1 cellular context compared by ENCODE assay signal in the genomic region with DNA sequence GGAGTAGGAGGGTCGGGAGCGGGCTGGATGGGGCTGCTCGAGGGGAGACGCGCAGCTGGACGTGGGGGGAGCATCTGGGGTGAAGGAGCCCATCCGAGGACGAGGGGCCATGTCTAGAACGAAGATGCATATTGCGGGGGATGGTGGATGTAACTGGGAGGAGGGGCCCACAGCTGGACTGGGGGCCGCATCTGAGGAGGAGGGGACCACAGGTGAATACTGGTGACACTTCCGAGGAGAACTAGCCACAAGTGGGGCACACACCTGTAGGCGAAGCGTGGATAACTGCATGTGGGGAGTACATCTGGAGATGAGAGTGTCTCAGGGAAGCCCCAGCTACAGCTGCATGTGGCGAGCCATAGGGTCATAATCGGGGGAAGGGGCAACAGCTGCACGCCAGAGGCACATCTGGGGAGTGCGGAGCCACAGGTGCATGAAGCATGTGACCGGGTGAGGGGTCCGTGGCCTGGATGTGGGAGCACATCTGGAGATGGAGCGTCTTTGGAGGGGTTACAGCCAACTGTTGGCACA.
TF ChIP-seq lines count a peak whose summit lies in the region.

No MANE protein-coding gene starts in this region.

TF ChIP-seq in SK-N-SH treated with all-trans-retinoic acid at 6 μM for 48 hours, 23 proteins besides CTCF, POLR2A, EP300 and RAD21 (continued from another document):
- TF ChIP-seq, protein P1, sequence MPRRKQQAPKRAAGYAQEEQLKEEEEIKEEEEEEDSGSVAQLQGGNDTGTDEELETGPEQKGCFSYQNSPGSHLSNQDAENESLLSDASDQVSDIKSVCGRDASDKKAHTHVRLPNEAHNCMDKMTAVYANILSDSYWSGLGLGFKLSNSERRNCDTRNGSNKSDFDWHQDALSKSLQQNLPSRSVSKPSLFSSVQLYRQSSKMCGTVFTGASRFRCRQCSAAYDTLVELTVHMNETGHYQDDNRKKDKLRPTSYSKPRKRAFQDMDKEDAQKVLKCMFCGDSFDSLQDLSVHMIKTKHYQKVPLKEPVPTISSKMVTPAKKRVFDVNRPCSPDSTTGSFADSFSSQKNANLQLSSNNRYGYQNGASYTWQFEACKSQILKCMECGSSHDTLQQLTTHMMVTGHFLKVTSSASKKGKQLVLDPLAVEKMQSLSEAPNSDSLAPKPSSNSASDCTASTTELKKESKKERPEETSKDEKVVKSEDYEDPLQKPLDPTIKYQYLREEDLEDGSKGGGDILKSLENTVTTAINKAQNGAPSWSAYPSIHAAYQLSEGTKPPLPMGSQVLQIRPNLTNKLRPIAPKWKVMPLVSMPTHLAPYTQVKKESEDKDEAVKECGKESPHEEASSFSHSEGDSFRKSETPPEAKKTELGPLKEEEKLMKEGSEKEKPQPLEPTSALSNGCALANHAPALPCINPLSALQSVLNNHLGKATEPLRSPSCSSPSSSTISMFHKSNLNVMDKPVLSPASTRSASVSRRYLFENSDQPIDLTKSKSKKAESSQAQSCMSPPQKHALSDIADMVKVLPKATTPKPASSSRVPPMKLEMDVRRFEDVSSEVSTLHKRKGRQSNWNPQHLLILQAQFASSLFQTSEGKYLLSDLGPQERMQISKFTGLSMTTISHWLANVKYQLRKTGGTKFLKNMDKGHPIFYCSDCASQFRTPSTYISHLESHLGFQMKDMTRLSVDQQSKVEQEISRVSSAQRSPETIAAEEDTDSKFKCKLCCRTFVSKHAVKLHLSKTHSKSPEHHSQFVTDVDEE (CRISPR knock-in tag; IDR thresholded peaks at IDR 0.05), result no peak
- no peak for TF ChIP-seq ZNF565 (CRISPR knock-in tag; conservative IDR thresholded peaks at IDR 0.05; ENCODE audit: low read depth)
